23 cellular contexts compared by ENCODE assay signal in genomic region chr12:19613051-19613535, GRCh38.
A peak's percentile ranks its signal among the peaks of the same experiment; 100 is the strongest.
DNase-seq lines count a peak whose midpoint lies in the region; ATAC-seq, FAIRE-seq and TF ChIP-seq lines count a peak whose summit lies in the region.
"Had no signal": no experiment of that assay in that cellular context is flagged by ENCODE, and none has a peak within 500 bp of the region (broad histone marks: within the 10 kb centered on the region; RNA-seq: fewer than 3 reads in every experiment).

No MANE protein-coding gene starts in this region.

- H3K4me1 ChIP-seq in liver (ENCODE audit: control insufficient read depth in 4 of 4, insufficient read depth in 4 of 4, low read length in 3 of 4) (peaks cover 0 to 8% (median 0%) of the 10 kb centered on the region in 4 donors), HepG2 (ENCODE audit: insufficient read depth, low read length) (0 out of 2 replicates have a peak, but pooled peaks cover 8% of the 10 kb centered on the region), endothelial cell of umbilical vein (ENCODE audit: control insufficient read depth, extremely low read depth, insufficient read depth, low read length) (peaks cover 6% of the 10 kb centered on the region)
- H3K4me1 ChIP-seq: A549, Caco-2 had no signal

- TF ChIP-seq RAD21 in liver (IDR thresholded peaks at IDR 0.05): no peak
- TF ChIP-seq RAD21 in HepG2 (CRISPR knock-in tag; IDR thresholded peaks at IDR 0.05): no peak

- BruUV-seq in HepG2 (replicated peaks; lab: Mats Ljungman, UMichigan) (no TSS peak), endothelial cell of umbilical vein (replicated peaks; lab: Mats Ljungman, UMichigan) (no TSS peak)

- H3K27me3 ChIP-seq in liver (ENCODE audit: control insufficient read depth in 4 of 4, insufficient read depth in 4 of 4, low read length in 3 of 4) (no peaks in the 10 kb centered on the region), HepG2 (ENCODE audit: control insufficient read depth in 1 of 2, insufficient read depth in 2 of 2, low read length in 2 of 2) (no peaks in the 10 kb centered on the region), endothelial cell of umbilical vein (ENCODE audit: control insufficient read depth in 2 of 2, insufficient read depth in 2 of 2, low read length in 2 of 2) (no peaks in the 10 kb centered on the region)
- H3K27me3 ChIP-seq: BLaER1 treated with 17β-estradiol and CSF1 and Interleukin-3, amounts not matched to agents 10 nM and 100 nM had no signal

- FAIRE-seq in HepG2 (lab: Jason Lieb, UNC): no peak
- FAIRE-seq in endothelial cell of umbilical vein (lab: Jason Lieb, UNC): peak; percentile 46
- FAIRE-seq in frontal cortex (lab: Jason Lieb, UNC): no peak
- FAIRE-seq: A549, D721Med, G401.6, GM12891, GM19239 had no signal

- TF ChIP-seq CTCF in liver (IDR thresholded peaks at IDR 0.05; ENCODE audit: low read depth, low read length, missing input control): no peak
- TF ChIP-seq CTCF in HepG2 (CRISPR knock-in tag; IDR thresholded peaks at IDR 0.05): no peak
- no peak for TF ChIP-seq CTCF in endothelial cell of umbilical vein (IDR thresholded peaks at IDR 0.05; ENCODE audit: extremely low read depth in 1 of 2, insufficient read depth in 1 of 2, low read depth in 1 of 2, low read length in 2 of 2)

- H3K9me1 ChIP-seq in endothelial cell of umbilical vein (replicated peaks; ENCODE audit: control insufficient read depth, extremely low read depth, insufficient read depth, low read length): no peaks in the 10 kb centered on the region

- H3K4me2 ChIP-seq in HepG2 (ENCODE audit: low read depth, low read length) (no peak overlapping the region), endothelial cell of umbilical vein (ENCODE audit: insufficient read depth, low read length) (no peak overlapping the region)
- H3K4me2 ChIP-seq: A549; BLaER1 treated with 17β-estradiol and CSF1 and Interleukin-3, amounts not matched to agents 10 nM and 100 nM had no signal

- POLR2A ChIA-PET in HepG2 (lab: Yijun Ruan, JAX): no interaction called here
- POLR2A ChIA-PET in endothelial cell of umbilical vein (lab: Charles Lee): no interaction called here

- no peak for ATAC-seq in HepG2
- ATAC-seq: A549; CD8-positive, alpha-beta T cell had no signal

- no peak for DNase-seq in HepG2 (ENCODE audit: low spot score)
- DNase-seq in dermis blood vessel endothelial cell: peak; percentile 34
- DNase-seq in endothelial cell of umbilical vein (ENCODE audit: low read depth, low spot score): peak; percentile 31
- DNase-seq in lung microvascular endothelial cell (ENCODE audit: low read depth in 2 of 2): peak; percentile 30 to 70
- DNase-seq in frontal cortex (ENCODE audit: low spot score in 2 of 2): no peak
- no peak for DNase-seq in NCI-H146 (lab: John Stamatoyannopoulos, UW)
- DNase-seq in T1000 (lab: John Stamatoyannopoulos, UW): no peak
- DNase-seq: AML-193; Caco-2; Calu3; CD4-positive, alpha-beta T cell; CD8-positive, alpha-beta T cell; DMS79 treated with DMSO at 0.1 percent for 48 hours; GF-D8 had no signal

- no peak overlapping the region for H3K4me3 ChIP-seq in liver (ENCODE audit: low read depth in 1 of 3, low read length in 3 of 3)
- no peak overlapping the region for H3K4me3 ChIP-seq in HepG2 (replicated peaks in 1 of 3; ENCODE audit: insufficient read depth in 1 of 3, low read depth in 2 of 3, low read length in 3 of 3)
- H3K4me3 ChIP-seq in endothelial cell of umbilical vein (replicated peaks in 1 of 3; ENCODE audit: insufficient read depth in 1 of 3, low read depth in 1 of 3, low read length in 3 of 3): no peak overlapping the region
- H3K4me3 ChIP-seq: A549; BLaER1 treated with 17β-estradiol and CSF1 and Interleukin-3, amounts not matched to agents 10 nM and 100 nM had no signal

- no peak for TF ChIP-seq EP300 in HepG2 (IDR thresholded peaks at IDR 0.05; ENCODE audit: low read depth in 2 of 2, low read length in 2 of 2)
- TF ChIP-seq EP300 in HepG2 (CRISPR knock-in tag; IDR thresholded peaks at IDR 0.05; ENCODE audit: borderline replicate concordance): no peak

- H4K20me1 ChIP-seq in HepG2 (ENCODE audit: insufficient read depth, low read length): no peaks in the 10 kb centered on the region
- no peaks in the 10 kb centered on the region for H4K20me1 ChIP-seq in endothelial cell of umbilical vein (replicated peaks; ENCODE audit: control insufficient read depth, extremely low read depth, insufficient read depth, low read length)
- H4K20me1 ChIP-seq: BLaER1 treated with 17β-estradiol and CSF1 and Interleukin-3, amounts not matched to agents 10 nM and 100 nM had no signal

- peaks cover 0 to 2% (median 0%) of the 10 kb centered on the region in 4 donors for H3K36me3 ChIP-seq in liver (ENCODE audit: control insufficient read depth in 4 of 4, insufficient read depth in 3 of 4, low read depth in 1 of 4, low read length in 3 of 4)
- H3K36me3 ChIP-seq in HepG2 (replicated peaks in 1 of 2; ENCODE audit: control insufficient read depth in 1 of 2, insufficient read depth in 2 of 2, low read length in 2 of 2): no peaks in the 10 kb centered on the region
- no peaks in the 10 kb centered on the region for H3K36me3 ChIP-seq in endothelial cell of umbilical vein (ENCODE audit: control insufficient read depth in 2 of 2, extremely low read depth in 1 of 2, insufficient read depth in 2 of 2, low read length in 2 of 2)
- H3K36me3 ChIP-seq: BLaER1 treated with 17β-estradiol and CSF1 and Interleukin-3, amounts not matched to agents 10 nM and 100 nM had no signal

- H2AFZ ChIP-seq in HepG2 (ENCODE audit: low read length) (no peak overlapping the region), endothelial cell of umbilical vein (ENCODE audit: low read depth, low read length) (no peak overlapping the region)

- CTCF ChIA-PET in HepG2 (lab: Yijun Ruan, JAX; ENCODE audit: low intra/inter-chr PET ratio, low total read pairs) (no interaction called here), endothelial cell of umbilical vein (lab: Charles Lee) (interaction anchor here (0.9 to 2.3 kb wide), 4 partner anchors 18 to 106 kb away, joined by 3 to 6 read pairs (median 4); no protein-coding TSS in a partner anchor)

- no peak for TF ChIP-seq POLR2A in HepG2 (IDR thresholded peaks at IDR 0.05; ENCODE audit: insufficient read depth in 1 of 2, low read depth in 2 of 2, low read length in 2 of 2)
- TF ChIP-seq POLR2A in endothelial cell of umbilical vein (IDR thresholded peaks at IDR 0.05; ENCODE audit: low read depth, low read length): no peak

- dilution Hi-C loops in endothelial cell of umbilical vein (cut with MboI; ENCODE audit: extremely low pct_ligation_motif_present, low sequenced_read_pairs): no loop called here

- in situ Hi-C loops in HepG2 (cut with HindIII; ENCODE audit: extremely low pct_ligation_motif_present, low pct_unique_long_range_greater_than_20kb): no loop called here

- H3K79me2 ChIP-seq in HepG2 (ENCODE audit: insufficient read depth, low read length) (no peaks in the 10 kb centered on the region), endothelial cell of umbilical vein (ENCODE audit: control insufficient read depth, insufficient read depth, low read length) (no peaks in the 10 kb centered on the region)

- 71% methylated on average over 6 of the region's 6 CpGs for whole genome bisulfite sequencing in liver
- 22% methylated on average over 6 of the region's 6 CpGs for WGBS in HepG2 (ENCODE audit: low lambda C conversion rate)

- intact Hi-C loops in HepG2 (cut with micrococcal nuclease; ENCODE audit: unreplicated experiment) (no loop called here), endothelial cell of umbilical vein (cut with micrococcal nuclease) (no loop called here)

- H3K27ac ChIP-seq in liver (ENCODE audit: low read depth in 1 of 2, low read length in 2 of 2) (no peak overlapping the region), HepG2 (ENCODE audit: extremely low read length, insufficient read depth, low read length) (no peak overlapping the region), endothelial cell of umbilical vein (ENCODE audit: insufficient read depth, low read depth, low read length) (no peak overlapping the region)
- H3K27ac ChIP-seq: 22Rv1; A549; BLaER1 treated with 17β-estradiol and CSF1 and Interleukin-3, amounts not matched to agents 10 nM and 100 nM; C4-2B had no signal

- H3K9ac ChIP-seq in liver (ENCODE audit: low read depth in 1 of 2, low read length in 2 of 2): no peak overlapping the region
- H3K9ac ChIP-seq in HepG2 (ENCODE audit: insufficient read depth, low read depth, low read length): no peak overlapping the region
- no peak overlapping the region for H3K9ac ChIP-seq in endothelial cell of umbilical vein (replicated peaks; ENCODE audit: extremely low read depth, insufficient read depth, low read length)
- H3K9ac ChIP-seq: BLaER1 treated with 17β-estradiol and CSF1 and Interleukin-3, amounts not matched to agents 10 nM and 100 nM had no signal

- H3K9me3 ChIP-seq in liver (ENCODE audit: control insufficient read depth in 4 of 4, low read length in 3 of 4) (peaks cover 0 to 4% (median 0%) of the 10 kb centered on the region in 4 donors), HepG2 (ENCODE audit: low read length) (no peaks in the 10 kb centered on the region), endothelial cell of umbilical vein (replicated peaks; ENCODE audit: control insufficient read depth, insufficient read depth, low read length) (no peaks in the 10 kb centered on the region)
- H3K9me3 ChIP-seq: A549 had no signal

TF ChIP-seq in liver, 16 proteins besides CTCF, POLR2A, EP300 and RAD21:
- peak; percentile 26 to 73 for TF ChIP-seq HNF4A (conservative IDR thresholded peaks at IDR 0.05)
- no peak for TF ChIP-seq TAF1 (conservative IDR thresholded peaks at IDR 0.05)

TF ChIP-seq in endothelial cell of umbilical vein, 7 proteins besides CTCF, POLR2A, EP300 and RAD21:
- TF ChIP-seq GATA2 (IDR thresholded peaks at IDR 0.05; ENCODE audit: insufficient read depth, insufficient read length, low read depth, low read length): no peak

Comparison
In these comparisons a context has a peak if more than half of its experiments do, and no peak if none do; other contexts are left out.
1. DNase-seq: peak in dermis blood vessel endothelial cell (single experiment), endothelial cell of umbilical vein (single experiment) and lung microvascular endothelial cell (2 of 2); none in HepG2 (single experiment), frontal cortex (0 of 2), NCI-H146 (single experiment) and T1000 (single experiment).